In genomic region chr3:122506450-122506849, GRCh38 we compare ENCODE assay signal across 23 cellular contexts.
"Had no signal": no experiment of that assay in that cellular context is flagged by ENCODE, and none has a peak within 500 bp of the region (broad histone marks: within the 10 kb centered on the region; RNA-seq: fewer than 3 reads in every experiment).

No MANE protein-coding gene starts in this region.

- H3K9me3 Mint-ChIP-seq: T-helper 2 cell treated with Interferon-gamma antibody and Interleukin-4, amounts not matched to agents 5 μg/mL and 100 μg/mL, for 36 hours; type B pancreatic cell had no signal

- DNase-seq: activated B cell treated with CpG ODN at 0.5 μM for 24 hours; activated CD4-positive, alpha-beta memory T cell treated with anti-CD3 and anti-CD28 coated beads for 36 hours; activated naive CD4-positive, alpha-beta T cell; aorta; body of pancreas; cerebellar nuclear complex; colonic mucosa; head of caudate nucleus; hippocampal formation; kidney; midbrain; naive thymus-derived CD4-positive, alpha-beta T cell; occipital lobe; right cardiac atrium; spleen; stimulated activated naive CD4-positive, alpha-beta T cell treated with Interleukin-2 at 50 U/mL for 16 hours; substantia nigra; T-helper 1 cell; uterus had no signal

- H3K27me3 Mint-ChIP-seq: activated B cell treated with CpG ODN at 0.5 μM for 24 hours; activated CD4-positive, alpha-beta memory T cell treated with anti-CD3 and anti-CD28 coated beads for 36 hours; memory B cell; naive thymus-derived CD4-positive, alpha-beta T cell; type B pancreatic cell had no signal

- ATAC-seq: body of pancreas; naive thymus-derived CD4-positive, alpha-beta T cell; right cardiac atrium had no signal

- H3K4me3 Mint-ChIP-seq: activated B cell treated with CpG ODN at 0.5 μM for 24 hours; activated CD4-positive, alpha-beta memory T cell treated with anti-CD3 and anti-CD28 coated beads for 36 hours; memory B cell; neural progenitor cell; T-helper 2 cell treated with Interferon-gamma antibody and Interleukin-4, amounts not matched to agents 5 μg/mL and 100 μg/mL, for 36 hours; type B pancreatic cell had no signal

- H3K27ac Mint-ChIP-seq: activated B cell treated with CpG ODN at 0.5 μM for 24 hours; activated CD4-positive, alpha-beta memory T cell treated with anti-CD3 and anti-CD28 coated beads for 36 hours; memory B cell; naive thymus-derived CD4-positive, alpha-beta T cell; neural progenitor cell; T-helper 2 cell treated with Interferon-gamma antibody and Interleukin-4, amounts not matched to agents 5 μg/mL and 100 μg/mL, for 36 hours; type B pancreatic cell had no signal
